In the genomic region with DNA sequence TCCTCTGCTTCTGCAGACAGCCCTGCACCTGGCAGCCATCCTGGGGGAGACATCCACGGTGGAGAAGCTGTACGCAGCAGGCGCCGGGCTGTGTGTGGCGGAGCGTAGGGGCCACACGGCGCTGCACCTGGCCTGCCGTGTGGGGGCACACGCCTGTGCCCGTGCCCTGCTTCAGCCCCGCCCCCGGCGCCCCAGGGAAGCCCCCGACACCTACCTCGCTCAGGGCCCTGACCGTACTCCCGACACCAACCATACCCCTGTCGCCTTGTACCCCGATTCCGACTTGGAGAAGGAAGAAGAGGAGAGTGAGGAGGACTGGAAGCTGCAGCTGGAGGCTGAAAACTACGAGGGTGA, we compare ENCODE assay signal across 2 cellular contexts.
TF ChIP-seq lines count a peak whose summit lies in the region.

No MANE protein-coding gene starts in this region.

TF ChIP-seq in liver, 16 proteins besides CTCF, POLR2A, EP300 and RAD21:
- TF ChIP-seq, protein P1, sequence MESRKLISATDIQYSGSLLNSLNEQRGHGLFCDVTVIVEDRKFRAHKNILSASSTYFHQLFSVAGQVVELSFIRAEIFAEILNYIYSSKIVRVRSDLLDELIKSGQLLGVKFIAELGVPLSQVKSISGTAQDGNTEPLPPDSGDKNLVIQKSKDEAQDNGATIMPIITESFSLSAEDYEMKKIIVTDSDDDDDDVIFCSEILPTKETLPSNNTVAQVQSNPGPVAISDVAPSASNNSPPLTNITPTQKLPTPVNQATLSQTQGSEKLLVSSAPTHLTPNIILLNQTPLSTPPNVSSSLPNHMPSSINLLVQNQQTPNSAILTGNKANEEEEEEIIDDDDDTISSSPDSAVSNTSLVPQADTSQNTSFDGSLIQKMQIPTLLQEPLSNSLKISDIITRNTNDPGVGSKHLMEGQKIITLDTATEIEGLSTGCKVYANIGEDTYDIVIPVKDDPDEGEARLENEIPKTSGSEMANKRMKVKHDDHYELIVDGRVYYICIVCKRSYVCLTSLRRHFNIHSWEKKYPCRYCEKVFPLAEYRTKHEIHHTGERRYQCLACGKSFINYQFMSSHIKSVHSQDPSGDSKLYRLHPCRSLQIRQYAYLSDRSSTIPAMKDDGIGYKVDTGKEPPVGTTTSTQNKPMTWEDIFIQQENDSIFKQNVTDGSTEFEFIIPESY (IDR thresholded peaks at IDR 0.05), result no peak
- TF ChIP-seq FOXA1 (IDR thresholded peaks at IDR 0.05), result no peak

TF ChIP-seq in HEK293, 187 proteins besides CTCF, POLR2A, EP300 and RAD21:
- TF ChIP-seq ZNF830 (tag by site-specific recombination; IDR thresholded peaks at IDR 0.05; ENCODE audit: low read depth), result no peak
- peak; percentile 39; the same call in 1 of the 2 replicates for TF ChIP-seq ZNF10 (tag by site-specific recombination; IDR thresholded peaks at IDR 0.05)
TF ChIP-seq in HEK293: peak in this region for 1.
